In the genomic region with DNA sequence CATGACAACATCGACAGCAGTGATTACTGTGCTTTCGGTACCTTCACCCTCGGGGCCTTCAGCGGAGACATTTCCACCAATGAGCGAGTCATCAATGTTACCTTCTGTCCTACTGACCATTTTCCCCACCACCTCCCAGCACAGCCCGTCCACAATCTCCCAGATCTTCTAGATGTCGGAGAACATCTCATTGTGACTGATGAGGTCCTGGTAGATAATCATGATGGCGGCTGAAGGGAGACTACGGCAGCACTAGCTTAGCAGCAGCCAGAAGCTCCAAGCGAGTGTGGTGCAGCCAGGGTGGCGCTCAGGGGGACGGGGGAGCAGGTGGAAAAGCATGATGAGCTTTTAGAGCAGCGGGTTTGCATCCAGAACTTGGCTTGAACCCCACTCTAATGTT, we compare ENCODE assay signal across 25 cellular contexts.
"Had no signal": no experiment of that assay in that cellular context is flagged by ENCODE, and none has a peak within 500 bp of the region (broad histone marks: within the 10 kb centered on the region; RNA-seq: fewer than 3 reads in every experiment).

No MANE protein-coding gene starts in this region.

- H3K27ac ChIP-seq: stomach, suprapubic skin, testis, thoracic aorta, thyroid gland, tibial artery, tibial nerve, transverse colon, upper lobe of left lung, upper lobe of right lung, uterus, vagina had no signal

- H3K36me3 ChIP-seq: stomach, suprapubic skin, thoracic aorta, thyroid gland, tibial artery, tibial nerve, transverse colon, upper lobe of left lung, upper lobe of right lung, uterus, vagina had no signal

- FAIRE-seq: urothelium cell line had no signal

- H3K27me3 ChIP-seq: stomach, suprapubic skin, testis, thyroid gland, tibial artery, tibial nerve, transverse colon, upper lobe of left lung, upper lobe of right lung, uterus, vagina had no signal

- DNase-seq: stimulated activated CD4-positive, alpha-beta T cell treated with anti-CD3 and anti-CD28 coated beads, Interleukin-2, amount 100 ng/mL, for 48 hours; stimulated activated CD4-positive, alpha-beta T cell treated with anti-CD3 and anti-CD28 coated beads, Interleukin-4, amount 100 ng/mL, for 1 hour; stimulated activated CD4-positive, alpha-beta T cell treated with anti-CD3 and anti-CD28 coated beads, Interleukin-4, amount 100 ng/mL, for 24 hours; stimulated activated CD4-positive, alpha-beta T cell treated with anti-CD3 and anti-CD28 coated beads, Interleukin-4, amount 100 ng/mL, for 4 hours; stimulated activated CD8-positive, alpha-beta memory T cell treated with anti-CD3 and anti-CD28 coated beads, Interleukin-4, amount 100 ng/mL, for 48 hours; stimulated activated naive B cell treated with anti-CD40 and anti-IgM and Interleukin-4, amounts not matched to agents 10 μg/mL and 1 μg/mL and 100 μg/mL, for 72 hours; stimulated activated naive CD4-positive, alpha-beta T cell; stimulated activated naive CD4-positive, alpha-beta T cell treated with Interleukin-2 at 50 U/mL for 16 hours; stimulated activated naive CD8-positive, alpha-beta T cell treated with anti-CD3 and anti-CD28 coated beads, Interleukin-15, amount 100 ng/mL, for 72 hours; stimulated activated naive CD8-positive, alpha-beta T cell treated with anti-CD3 and anti-CD28 coated beads, Interleukin-15, Interleukin-2, amounts not matched to agents 100 U/mL and 50 U/mL, for 24 hours; stomach; substantia nigra; testis; thyroid gland; tibial artery; transverse colon; trophoblast cell; upper lobe of right lung; uterus had no signal

- H3K4me3 ChIP-seq: stomach, suprapubic skin, testis, thoracic aorta, thyroid gland, tibial artery, tibial nerve, transverse colon, upper lobe of left lung, upper lobe of right lung, uterus, vagina had no signal

- H3K9me3 ChIP-seq: stomach, suprapubic skin, testis, thoracic aorta, thyroid gland, tibial artery, tibial nerve, transverse colon, upper lobe of left lung, upper lobe of right lung, uterus, vagina had no signal

- H3K4me1 ChIP-seq: stomach, suprapubic skin, testis, thyroid gland, tibial artery, tibial nerve, transverse colon, upper lobe of left lung, upper lobe of right lung, uterus, vagina had no signal
